10 cellular contexts compared by ENCODE assay signal in genomic region chr7:84336303-84336702, GRCh38.
DNase-seq lines count a peak whose midpoint lies in the region; ATAC-seq and TF ChIP-seq lines count a peak whose summit lies in the region.
"Had no signal": no experiment of that assay in that cellular context is flagged by ENCODE, and none has a peak within 500 bp of the region (broad histone marks: within the 10 kb centered on the region; RNA-seq: fewer than 3 reads in every experiment).

No MANE protein-coding gene starts in this region.

- H3K4me3 ChIP-seq in neural progenitor cell: no peak overlapping the region
- H3K4me3 ChIP-seq: SJCRH30, stomach had no signal

- H3K27me3 ChIP-seq in neural progenitor cell: no peaks in the 10 kb centered on the region
- H3K27me3 ChIP-seq: SJCRH30, stomach had no signal

- H3K27me3 Mint-ChIP-seq in neural progenitor cell (ENCODE audit: insufficient read depth, low read depth): no peaks in the 10 kb centered on the region

- H3K4me3 Mint-ChIP-seq in neural progenitor cell: no peak overlapping the region

- no peaks in the 10 kb centered on the region for H3K36me3 Mint-ChIP-seq in neural progenitor cell

- no peak for TF ChIP-seq CTCF in neural progenitor cell (IDR thresholded peaks at IDR 0.05)

- no peaks in the 10 kb centered on the region for H3K36me3 ChIP-seq in neural progenitor cell
- H3K36me3 ChIP-seq: SJCRH30, stomach had no signal

- ATAC-seq in GM19035 (IDR thresholded peaks at IDR 0.05; ENCODE audit: unreplicated experiment) (peak; percentile 55), HG03095 (IDR thresholded peaks at IDR 0.05; ENCODE audit: unreplicated experiment) (peak; percentile 86), left lobe of liver (no peak)

- no peak overlapping the region for H3K4me2 ChIP-seq in neural progenitor cell

- H3K4me1 ChIP-seq in neural progenitor cell: peaks cover 6% of the 10 kb centered on the region
- H3K4me1 ChIP-seq: stomach had no signal

- no peak overlapping the region for H3K9ac ChIP-seq in neural progenitor cell

- DNase-seq in RPMI7951 (ENCODE audit: low read depth): peak; percentile 61
- no peak for DNase-seq in neural progenitor cell (ENCODE audit: low spot score)
- no peak for DNase-seq in NCI-H146 treated with DMSO at 0.1 percent for 48 hours (lab: John Stamatoyannopoulos, UW; ENCODE audit: unreplicated experiment)
- DNase-seq in left lobe of liver (ENCODE audit: low spot score): no peak
- DNase-seq in putamen (ENCODE audit: low spot score): no peak
- no peak for DNase-seq in NCI-H187 (lab: John Stamatoyannopoulos, UW)
- DNase-seq: stomach had no signal

- H3K27ac Mint-ChIP-seq in neural progenitor cell: no peak overlapping the region

- no peaks in the 10 kb centered on the region for H4K20me1 ChIP-seq in neural progenitor cell (ENCODE audit: low read depth)

- no peaks in the 10 kb centered on the region for H3K9me3 Mint-ChIP-seq in neural progenitor cell

- no peaks in the 10 kb centered on the region for H3F3A ChIP-seq in neural progenitor cell (ENCODE audit: low read depth)

- no peaks in the 10 kb centered on the region for H3K9me3 ChIP-seq in neural progenitor cell (ENCODE audit: low read depth)
- H3K9me3 ChIP-seq: SJCRH30, stomach had no signal

- H2AFZ ChIP-seq in neural progenitor cell (replicated peaks): peak overlapping the region; percentile 84

- H3K4me1 Mint-ChIP-seq in neural progenitor cell: peaks cover 9% of the 10 kb centered on the region

- no peak overlapping the region for H3K27ac ChIP-seq in neural progenitor cell
- H3K27ac ChIP-seq: SJCRH30, stomach had no signal

- H3K79me2 ChIP-seq in neural progenitor cell (ENCODE audit: low read depth): no peaks in the 10 kb centered on the region
